In the genomic region with DNA sequence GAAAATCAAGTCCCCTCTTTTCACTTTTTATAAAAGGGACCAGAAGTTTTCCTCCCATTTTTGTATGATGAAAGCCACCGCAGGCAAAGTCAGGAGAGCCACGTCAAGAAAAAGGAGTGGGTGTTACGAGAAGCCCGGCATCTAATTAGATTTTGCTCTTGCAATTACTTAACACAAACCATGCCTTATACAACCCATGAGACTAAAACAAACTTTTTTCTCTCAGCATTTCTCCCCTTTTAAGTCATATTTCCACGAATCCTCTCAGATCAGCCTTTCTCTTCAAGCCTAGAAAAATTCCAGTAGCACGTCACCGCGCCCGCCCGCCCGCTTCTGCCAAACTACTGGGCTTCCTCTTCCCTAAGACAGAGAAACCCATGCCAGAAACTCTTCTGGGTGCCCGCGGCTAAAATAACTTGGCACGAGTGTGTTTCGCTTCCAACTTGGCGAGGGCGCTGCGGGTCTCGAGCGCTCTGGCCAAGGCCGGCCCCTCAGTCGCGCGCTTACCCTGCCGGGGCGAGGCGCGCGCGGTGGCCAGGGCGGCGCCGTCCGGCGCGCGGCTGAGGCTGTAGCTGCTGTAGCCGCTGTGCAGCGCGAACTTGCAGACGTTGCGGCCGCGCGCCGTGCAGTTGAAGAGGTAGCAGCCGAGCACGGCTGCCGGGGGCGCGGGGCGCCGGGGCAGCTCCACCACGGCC, we compare ENCODE assay signal across 8 cellular contexts. TPM values are rescaled to one million over a fixed set of nuclear protein-coding genes. Genes with fewer than 3 reads are reported as not detected.
DNase-seq lines count a peak whose midpoint lies in the region; ATAC-seq and TF ChIP-seq lines count a peak whose summit lies in the region.

No MANE protein-coding gene starts in this region.

- H3K4me1 ChIP-seq in thoracic aorta (ENCODE audit: control insufficient read depth in 1 of 2, low read depth in 2 of 2) = peaks cover 4 to 15% of the 10 kb centered on the region in 2 donors

- H3K9me3 ChIP-seq in thoracic aorta = no peaks in the 10 kb centered on the region

- H3K4me1 Mint-ChIP-seq in activated T-cell treated with anti-CD3 and anti-CD28 coated beads, Interleukin-2, amount 50 U/mL, for 72 hours (ENCODE audit: low read depth) = peaks cover 12% of the 10 kb centered on the region

- H3K36me3 ChIP-seq in thoracic aorta = no peaks in the 10 kb centered on the region

- in situ Hi-C loops in ACHN (cut with HindIII; ENCODE audit: low pct_ligation_motif_present, low pct_unique_long_range_greater_than_20kb, low sequenced_read_pairs) = no loop called here

- peak; percentile 82 for DNase-seq in ACHN
- DNase-seq in NCI-H748 treated with DMSO at 0.1 percent for 48 hours (lab: John Stamatoyannopoulos, UW) = peak; percentile 31
- DNase-seq in activated T-cell treated with anti-CD3 and anti-CD28 coated beads, Interleukin-2, amount 50 U/mL, for 72 hours = peak in 1 of 2 donors; percentile 52
- peak; percentile 81 for DNase-seq in fibroblast of peridontal ligament (ENCODE audit: extremely low read depth)
- peak; percentile 94 for DNase-seq in myocyte (ENCODE audit: low read depth)
- DNase-seq in thoracic aorta (ENCODE audit: low spot score) = no peak

- H3K36me3 Mint-ChIP-seq in activated T-cell treated with anti-CD3 and anti-CD28 coated beads, Interleukin-2, amount 50 U/mL, for 72 hours (ENCODE audit: insufficient read depth in 2 of 2) = no peaks in the 10 kb centered on the region

- ATAC-seq in GM18511 (IDR thresholded peaks at IDR 0.05; ENCODE audit: unreplicated experiment) (peak; percentile 25), HG03103 (IDR thresholded peaks at IDR 0.05; ENCODE audit: low read depth, unreplicated experiment) (peak; percentile 26), thoracic aorta (ENCODE audit: insufficient number of reproducible peaks, low FRiP score, low read depth) (no peak)
- ATAC-seq in activated T-cell treated with anti-CD3 and anti-CD28 coated beads, Interleukin-2, amount 50 U/mL, for 72 hours (replicated peaks in 1 of 2) = peak; percentile 35 to 43

- H3K4me3 Mint-ChIP-seq in activated T-cell treated with anti-CD3 and anti-CD28 coated beads, Interleukin-2, amount 50 U/mL, for 72 hours = peak overlapping the region; percentile 86 to 93

- no peak overlapping the region for H3K27ac Mint-ChIP-seq in activated T-cell treated with anti-CD3 and anti-CD28 coated beads, Interleukin-2, amount 50 U/mL, for 72 hours

- peaks cover 32% of the 10 kb centered on the region for H3K27me3 Mint-ChIP-seq in activated T-cell treated with anti-CD3 and anti-CD28 coated beads, Interleukin-2, amount 50 U/mL, for 72 hours (ENCODE audit: low read depth)

- TF ChIP-seq CTCF in thoracic aorta (IDR thresholded peaks at IDR 0.05) = no peak

- H3K4me3 ChIP-seq in thoracic aorta = peak overlapping the region; percentile 86

- peak overlapping the region; percentile 72 to 83 for H3K27ac ChIP-seq in thoracic aorta

- H3K27me3 ChIP-seq in thoracic aorta (replicated peaks; ENCODE audit: insufficient read depth) = no peaks in the 10 kb centered on the region

- H3K9me3 Mint-ChIP-seq in activated T-cell treated with anti-CD3 and anti-CD28 coated beads, Interleukin-2, amount 50 U/mL, for 72 hours = no peaks in the 10 kb centered on the region

RNA-seq across cellular contexts. Expression of a gene that starts 1.1 kb away (rescaled TPM):
- 10 to 100 TPM in 1 of 2 donors, 1 to 10 TPM in 1; 6.0 to 10.6 TPM for total RNA-seq in activated T-cell treated with anti-CD3 and anti-CD28 coated beads, Interleukin-2, amount 50 U/mL, for 72 hours
- total RNA-seq in myocyte (53.2 and 62.7 TPM in 2 replicates), thoracic aorta (10 to 100 TPM; 22.4 to 31.8 TPM)
- polyA plus RNA-seq in myocyte (2012) = 19.7 TPM

RNA-seq across cellular contexts. Expression of a gene that starts 34.9 kb away (rescaled TPM):
- total RNA-seq in activated T-cell treated with anti-CD3 and anti-CD28 coated beads, Interleukin-2, amount 50 U/mL, for 72 hours = not detected
- total RNA-seq in myocyte (4.1 and 6.8 TPM in 2 replicates), thoracic aorta (not detected)
- 4.8 TPM for polyA plus RNA-seq in myocyte (2012)

RNA-seq across cellular contexts. Expression of a gene that starts 59.9 kb away (rescaled TPM):
- not detected for total RNA-seq in activated T-cell treated with anti-CD3 and anti-CD28 coated beads, Interleukin-2, amount 50 U/mL, for 72 hours
- total RNA-seq in myocyte (not detected in 2 replicates), thoracic aorta (not detected)
- polyA plus RNA-seq in myocyte (2012) = 0.88 TPM
